In genomic region chr6:150068173-150068785, GRCh38 we compare ENCODE assay signal across 8 cellular contexts. TPM values are rescaled to one million over a fixed set of nuclear protein-coding genes. Genes with fewer than 3 reads are reported as not detected.
A peak's percentile ranks its signal among the peaks of the same experiment; 100 is the strongest.
DNase-seq lines count a peak whose midpoint lies in the region; ATAC-seq, FAIRE-seq and TF ChIP-seq lines count a peak whose summit lies in the region.

No MANE protein-coding gene starts in this region.

- CTCF ChIA-PET in A549 (lab: Yijun Ruan, JAX): interaction anchor here (1.0 to 1.8 kb wide), 4 partner anchors 9 to 104 kb away, joined by 3 to 5 read pairs (median 3); no protein-coding TSS in a partner anchor

- peak overlapping the region; percentile 26 for H2BK5ac ChIP-seq in mesenchymal stem cell (ENCODE audit: low read depth, low read length, poor library complexity, severe bottlenecking)

- H3K9me3 Mint-ChIP-seq in brain: peaks cover 0 to 4% (median 0%) of the 10 kb centered on the region in 5 experiments

- ATAC-seq in A549 (no peak), GM21529 (IDR thresholded peaks at IDR 0.05; ENCODE audit: unreplicated experiment) (no peak)

- peak overlapping the region in 1 of 2 experiments; percentile 86 for H3K14ac ChIP-seq in mesenchymal stem cell (ENCODE audit: low read length in 2 of 2)

- no peak for TF ChIP-seq EP300 in A549 (IDR thresholded peaks at IDR 0.05)

- no peak for TF ChIP-seq POLR2A in A549 (IDR thresholded peaks at IDR 0.05; ENCODE audit: low read length)

- H4K8ac ChIP-seq in mesenchymal stem cell (ENCODE audit: low read length): peak overlapping the region; percentile 67

- H3K36me3 ChIP-seq in mesenchymal stem cell (ENCODE audit: control insufficient read depth in 1 of 2, insufficient read depth in 2 of 2, low read depth in 1 of 2, low read length in 2 of 2): peaks cover 11 to 19% of the 10 kb centered on the region in 2 experiments

- H3K27me3 ChIP-seq in HL-60 (ENCODE audit: insufficient read depth, poor library complexity, severe bottlenecking) (peaks cover 15% of the 10 kb centered on the region), mesenchymal stem cell (ENCODE audit: control insufficient read depth in 1 of 2, insufficient read depth in 1 of 2, low read length in 2 of 2) (no peaks in the 10 kb centered on the region)

- POLR2A ChIA-PET in A549 (lab: Yijun Ruan, JAX): no interaction called here

- peak overlapping the region; percentile 80 to 88 (median 84) for H3K4me3 Mint-ChIP-seq in brain

- TF ChIP-seq CTCF in A549 (IDR thresholded peaks at IDR 0.05): no peak
- TF ChIP-seq CTCF in HL-60 (IDR thresholded peaks at IDR 0.05; ENCODE audit: insufficient read depth, low read length): no peak
- TF ChIP-seq CTCF in brain (conservative IDR thresholded peaks at IDR 0.05): no peak

- H3K79me1 ChIP-seq in mesenchymal stem cell (replicated peaks; ENCODE audit: low read length, poor library complexity, severe bottlenecking): peaks cover 4% of the 10 kb centered on the region

- no peak overlapping the region for H2BK12ac ChIP-seq in mesenchymal stem cell (ENCODE audit: low read length in 2 of 2)

- H3K9ac ChIP-seq in mesenchymal stem cell (ENCODE audit: low read length): peak overlapping the region; percentile 86

- H3K4me1 ChIP-seq in A549 (peaks cover 14% of the 10 kb centered on the region), mesenchymal stem cell (ENCODE audit: control insufficient read depth, insufficient read depth, low read depth, low read length) (peaks cover 10% of the 10 kb centered on the region)

- DNase-seq in A549 (ENCODE audit: low read depth in 1 of 2, low spot score in 1 of 2): no peak
- DNase-seq in HL-60 (ENCODE audit: low read depth in 1 of 2, low spot score in 1 of 2): no peak
- peak; percentile 25 for DNase-seq in mesenchymal stem cell
- no peak for DNase-seq in NCI-H1048 (lab: John Stamatoyannopoulos, UW)
- DNase-seq in HK-2 (ENCODE audit: unreplicated experiment): no peak
- no peak for DNase-seq in SHP77 treated with DMSO at 0.1 percent for 48 hours (lab: John Stamatoyannopoulos, UW)

- H3K4me1 Mint-ChIP-seq in brain: peaks cover 36% of the 10 kb centered on the region

- H3K23ac ChIP-seq in mesenchymal stem cell (ENCODE audit: low read length in 2 of 2): peak overlapping the region in 1 of 2 experiments; percentile 5

- FAIRE-seq in A549 (lab: Jason Lieb, UNC): no peak

- peaks cover 9% of the 10 kb centered on the region for H3K36me3 Mint-ChIP-seq in brain

- peaks cover 10% of the 10 kb centered on the region for H3K27me3 Mint-ChIP-seq in brain

- H2BK15ac ChIP-seq in mesenchymal stem cell (ENCODE audit: low read depth, poor library complexity, severe bottlenecking): peak overlapping the region; percentile 94

- 43% methylated on average over 13 of the region's 14 CpGs for WGBS in A549 (ENCODE audit: missing lambda C conversion rate)
- 15% methylated on average over 14 of the region's 14 CpGs for WGBS in mesenchymal stem cell

- peak overlapping the region; percentile 66 for H3K4me3 ChIP-seq in A549
- peak overlapping the region; percentile 18; the same call in 1 of the 2 replicates for H3K4me3 ChIP-seq in HL-60 (replicated peaks; ENCODE audit: insufficient read depth, low read length)
- H3K4me3 ChIP-seq in mesenchymal stem cell (ENCODE audit: insufficient read depth in 1 of 2, low read depth in 1 of 2, low read length in 2 of 2): peak overlapping the region; percentile 75 to 88

- H2BK120ac ChIP-seq in mesenchymal stem cell (ENCODE audit: low read depth, low read length): peak overlapping the region; percentile 92

- no peaks in the 10 kb centered on the region for H3K9me3 ChIP-seq in A549
- no peaks in the 10 kb centered on the region for H3K9me3 ChIP-seq in mesenchymal stem cell (ENCODE audit: control insufficient read depth, low read length)

- peak overlapping the region; percentile 78 to 96 for H3K27ac ChIP-seq in A549
- H3K27ac ChIP-seq in HL-60 (replicated peaks): no peak overlapping the region
- H3K27ac ChIP-seq in mesenchymal stem cell (ENCODE audit: low read length, poor library complexity, severe bottlenecking): peak overlapping the region; percentile 57

- peak overlapping the region; percentile 78 for H4K91ac ChIP-seq in mesenchymal stem cell (ENCODE audit: low read length)

- H2AFZ ChIP-seq in mesenchymal stem cell (ENCODE audit: low read depth, low read length): peak overlapping the region; percentile 54

- H3K4me2 ChIP-seq in A549 (peak overlapping the region; percentile 93), mesenchymal stem cell (ENCODE audit: low read length, poor library complexity, severe bottlenecking) (peak overlapping the region; percentile 94)

- TF ChIP-seq RAD21 in A549 (conservative IDR thresholded peaks at IDR 0.05 in 1 of 2, IDR thresholded peaks at IDR 0.05 in 1 of 2): no peak

- H3K18ac ChIP-seq in mesenchymal stem cell (ENCODE audit: low read depth in 1 of 2, low read length in 2 of 2): peak overlapping the region; percentile 73 to 80

- H3K4ac ChIP-seq in mesenchymal stem cell (ENCODE audit: low read depth in 1 of 2, low read length in 2 of 2): peak overlapping the region; percentile 31 to 55

- H2AK5ac ChIP-seq in mesenchymal stem cell (ENCODE audit: low read length, severe bottlenecking): no peak overlapping the region

- peak overlapping the region in 4 of 5 experiments; percentile 38 to 92 (median 51) for H3K27ac Mint-ChIP-seq in brain

TF ChIP-seq in A549, 52 proteins besides CTCF, POLR2A, EP300 and RAD21:
- TF ChIP-seq TP53 (CRISPR knock-in tag; IDR thresholded peaks at IDR 0.05) (no peak), NR3C1 (IDR thresholded peaks at IDR 0.05) (no peak), MAFK (IDR thresholded peaks at IDR 0.05; ENCODE audit: partially characterized antibody) (no peak), HDAC2 (IDR thresholded peaks at IDR 0.05) (no peak), ZNF302 (CRISPR knock-in tag; IDR thresholded peaks at IDR 0.05) (no peak), ZC3H11A (IDR thresholded peaks at IDR 0.05) (no peak)
- TF ChIP-seq, protein P1, sequence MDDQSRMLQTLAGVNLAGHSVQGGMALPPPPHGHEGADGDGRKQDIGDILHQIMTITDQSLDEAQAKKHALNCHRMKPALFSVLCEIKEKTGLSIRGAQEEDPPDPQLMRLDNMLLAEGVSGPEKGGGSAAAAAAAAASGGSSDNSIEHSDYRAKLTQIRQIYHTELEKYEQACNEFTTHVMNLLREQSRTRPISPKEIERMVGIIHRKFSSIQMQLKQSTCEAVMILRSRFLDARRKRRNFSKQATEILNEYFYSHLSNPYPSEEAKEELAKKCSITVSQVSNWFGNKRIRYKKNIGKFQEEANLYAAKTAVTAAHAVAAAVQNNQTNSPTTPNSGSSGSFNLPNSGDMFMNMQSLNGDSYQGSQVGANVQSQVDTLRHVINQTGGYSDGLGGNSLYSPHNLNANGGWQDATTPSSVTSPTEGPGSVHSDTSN (IDR thresholded peaks at IDR 0.05): no peak

RNA-seq across cellular contexts. Expression of gene ULBP3, which starts 0.6 kb away (rescaled TPM):
- 3.4 and 3.9 TPM in 2 replicates for polyA plus RNA-seq in A549 (2011; rRNA removed)
- polyA plus RNA-seq in A549 (2012; cell fraction: cytosol; rRNA removed): 1.7 and 2.2 TPM in 2 replicates
- polyA plus RNA-seq in A549 (2012; cell fraction: nucleus; rRNA removed): 1.4 and 1.5 TPM in 2 replicates
- polyA plus RNA-seq in A549 (2017; fragmentation: RNase III; extraction: RNeasy Plus Mini Kit Qiagen cat#74134 plus additional on column Dnase treatment): 2.0 to 2.7 TPM (median 2.1 TPM) in 3 replicates
- 4.2 and 4.3 TPM in 2 replicates for polyA minus RNA-seq in A549 (2011; rRNA and poly(A)+ RNA removed)
- not detected for polyA plus RNA-seq in brain (ENCODE audit: insufficient read depth, low read depth, low replicate concordance)
- polyA plus RNA-seq in mesenchymal stem cell (2013, experiment 1 of 2): 9.7 TPM
- polyA plus RNA-seq in mesenchymal stem cell (2013, experiment 2 of 2): 9.8 TPM

RNA-seq across cellular contexts. Expression of gene RAET1L, which starts 42.9 kb away (rescaled TPM):
- polyA plus RNA-seq in A549 (2011; rRNA removed) (0.09 TPM in 1 of 2 replicates, not detected in the other), A549 (2017; fragmentation: RNase III; extraction: RNeasy Plus Mini Kit Qiagen cat#74134 plus additional on column Dnase treatment) (0.18 to 0.22 TPM in 2 of 3 replicates, not detected in the other), brain (ENCODE audit: insufficient read depth, low read depth, low replicate concordance) (not detected)
- polyA plus RNA-seq in A549 (2012; cell fraction: cytosol; rRNA removed): 0.09 TPM in 1 of 2 replicates, not detected in the other
- polyA plus RNA-seq in A549 (2012; cell fraction: nucleus; rRNA removed): 0.06 TPM in 1 of 2 replicates, not detected in the other
- polyA minus RNA-seq in A549 (2011; rRNA and poly(A)+ RNA removed): not detected in 2 replicates
- not detected for polyA plus RNA-seq in mesenchymal stem cell (2013, experiment 1 of 2)
- not detected for polyA plus RNA-seq in mesenchymal stem cell (2013, experiment 2 of 2)

Comparison
In these comparisons a context has a peak if more than half of its experiments do, and no peak if none do; other contexts are left out.
1. H3K4me3 ChIP-seq: peak in every context shown above with its lines; median percentile 82 in mesenchymal stem cell; 66 in A549; 18 in HL-60.